Comparison of ENCODE assay signal across 11 cellular contexts in genomic region chr4:85779165-85779564, GRCh38.
A peak's percentile ranks its signal among the peaks of the same experiment; 100 is the strongest.
DNase-seq lines count a peak whose midpoint lies in the region; ATAC-seq, FAIRE-seq and TF ChIP-seq lines count a peak whose summit lies in the region.
"Had no signal": no experiment of that assay in that cellular context is flagged by ENCODE, and none has a peak within 500 bp of the region (broad histone marks: within the 10 kb centered on the region; RNA-seq: fewer than 3 reads in every experiment).

No MANE protein-coding gene starts in this region.

- ATAC-seq in HG02852 (IDR thresholded peaks at IDR 0.05; ENCODE audit: unreplicated experiment) (peak; percentile 18), body of pancreas (peak; percentile 52), esophagus mucosa (no peak), GM21526 (IDR thresholded peaks at IDR 0.05; ENCODE audit: low FRiP score, unreplicated experiment) (no peak)

- no peaks in the 10 kb centered on the region for H3K27me3 ChIP-seq in body of pancreas
- H3K27me3 ChIP-seq in mucosa of rectum (ENCODE audit: control insufficient read depth in 2 of 2, insufficient read depth in 2 of 2, low read length in 2 of 2) = no peaks in the 10 kb centered on the region

- no peak for FAIRE-seq in HTR-8/SVneo (lab: Jason Lieb, UNC)

- TF ChIP-seq POLR2A in body of pancreas (IDR thresholded peaks at IDR 0.05) = no peak

- peaks cover 42% of the 10 kb centered on the region for H3K4me1 ChIP-seq in body of pancreas
- no peaks in the 10 kb centered on the region for H3K4me1 ChIP-seq in mucosa of rectum (ENCODE audit: control insufficient read depth in 2 of 2, insufficient read depth in 2 of 2, low read length in 2 of 2)

- H3K9me3 ChIP-seq in body of pancreas = no peaks in the 10 kb centered on the region
- H3K9me3 ChIP-seq in mucosa of rectum (ENCODE audit: control insufficient read depth in 2 of 2, low read length in 2 of 2) = no peaks in the 10 kb centered on the region

- DNase-seq in AG20443 (ENCODE audit: low spot score) (peak; percentile 18), body of pancreas (no peak), NCI-H1092 (lab: John Stamatoyannopoulos, UW) (no peak), HTR-8/SVneo (ENCODE audit: insufficient read length, low spot score) (no peak)
- DNase-seq: activated CD4-positive, CD25-positive, alpha-beta regulatory T cell; Calu3 had no signal

- no peak overlapping the region for H3K9ac ChIP-seq in mucosa of rectum (ENCODE audit: low read depth in 1 of 2, low read length in 2 of 2)

- no peaks in the 10 kb centered on the region for H3K36me3 ChIP-seq in body of pancreas (replicated peaks in 1 of 2; ENCODE audit: insufficient read depth in 1 of 2, low read depth in 2 of 2)
- no peaks in the 10 kb centered on the region for H3K36me3 ChIP-seq in mucosa of rectum (ENCODE audit: control insufficient read depth in 2 of 2, insufficient read depth in 2 of 2, low read length in 2 of 2)

- no peak for TF ChIP-seq CTCF in body of pancreas (IDR thresholded peaks at IDR 0.05)

- H3K27ac ChIP-seq in body of pancreas = peak overlapping the region in 3 of 4 donors; percentile 9 to 51 (median 50)
- H3K27ac ChIP-seq in mucosa of rectum (ENCODE audit: low read depth in 2 of 2, low read length in 2 of 2) = peak overlapping the region; percentile 11 to 30
- H3K27ac ChIP-seq: HL-60 had no signal

- no peak overlapping the region for H3K4me3 ChIP-seq in body of pancreas
- peak overlapping the region in 1 of 2 donors; percentile 29 for H3K4me3 ChIP-seq in mucosa of rectum (ENCODE audit: low read length in 2 of 2)

- intact Hi-C loops in body of pancreas (cut with DNase I) = no loop called here

Comparison
In these comparisons a context has a peak if more than half of its experiments do, and no peak if none do; other contexts are left out.
1. ATAC-seq: peak in HG02852 (single experiment) and body of pancreas (single experiment); none in esophagus mucosa (single experiment) and GM21526 (single experiment).